In genomic region chr18:54616220-54616848, GRCh38 we compare ENCODE assay signal across 13 cellular contexts. TPM values are rescaled to one million over a fixed set of nuclear protein-coding genes. Genes with fewer than 3 reads are reported as not detected.
DNase-seq lines count a peak whose midpoint lies in the region; ATAC-seq lines count a peak whose summit lies in the region.
"Had no signal": no experiment of that assay in that cellular context is flagged by ENCODE, and none has a peak within 500 bp of the region (broad histone marks: within the 10 kb centered on the region; RNA-seq: fewer than 3 reads in every experiment).

No MANE protein-coding gene starts in this region.

- no peaks in the 10 kb centered on the region for H3K4me1 ChIP-seq in mesendoderm (ENCODE audit: control insufficient read depth, low read depth, low read length)
- H3K4me1 ChIP-seq: heart left ventricle had no signal

- H2BK5ac ChIP-seq in mesendoderm (ENCODE audit: low read length), result no peak overlapping the region

- peak; percentile 12 for DNase-seq in NK-92 treated with Interleukin-12 subunit alpha and Interleukin-12 subunit beta, amount 100 ng/mL, for 24 hours (lab: John Stamatoyannopoulos, UW)
- DNase-seq in NK-92 (lab: John Stamatoyannopoulos, UW; ENCODE audit: unreplicated experiment) (no peak), mesendoderm (peak; percentile 18), DMS153 (lab: John Stamatoyannopoulos, UW) (no peak), NCI-H510A (lab: John Stamatoyannopoulos, UW) (no peak)
- no peak for DNase-seq in stimulated activated CD4-positive, alpha-beta T cell treated with anti-CD3 and anti-CD28 coated beads, Interleukin-4, amount 100 ng/mL, for 24 hours
- DNase-seq: activated gamma-delta T cell; heart left ventricle; stimulated activated CD4-positive, alpha-beta T cell treated with anti-CD3 and anti-CD28 coated beads, Interleukin-12 subunit alpha, Interleukin-12 subunit beta, amount 100 ng/mL, for 4 hours; stimulated activated naive CD8-positive, alpha-beta T cell treated with anti-CD3 and anti-CD28 coated beads, Interleukin-15, amount 100 ng/mL, for 72 hours had no signal

- H3K27ac ChIP-seq in mesendoderm (ENCODE audit: low read depth, low read length), result no peak overlapping the region
- H3K27ac ChIP-seq: heart left ventricle, VCaP had no signal

- H3K9ac ChIP-seq in mesendoderm (ENCODE audit: low read length), result no peak overlapping the region

- no peak overlapping the region for H3K4ac ChIP-seq in mesendoderm (ENCODE audit: low read depth, low read length)

- no peak overlapping the region for H2BK120ac ChIP-seq in mesendoderm (ENCODE audit: low read depth, low read length)

- H4K8ac ChIP-seq in mesendoderm (ENCODE audit: low read depth, low read length), result no peak overlapping the region

- no peak overlapping the region for H3K56ac ChIP-seq in mesendoderm (ENCODE audit: low read length)

- no peak overlapping the region for H3K4me3 ChIP-seq in mesendoderm (ENCODE audit: low read length)
- H3K4me3 ChIP-seq: heart left ventricle had no signal

- H3K79me2 ChIP-seq in mesendoderm (ENCODE audit: control insufficient read depth, insufficient read depth, low read length), result no peaks in the 10 kb centered on the region

- no CpG with 5 or more reads among the region's 3 CpGs for WGBS in mesendoderm (ENCODE audit: extremely low coverage, insufficient coverage, low lambda C conversion rate)

- no peaks in the 10 kb centered on the region for H3K36me3 ChIP-seq in mesendoderm (ENCODE audit: control insufficient read depth, insufficient read depth, low read length)
- H3K36me3 ChIP-seq: heart left ventricle had no signal

- H4K5ac ChIP-seq in mesendoderm (ENCODE audit: low read length), result no peak overlapping the region

- no peak overlapping the region for H3K23ac ChIP-seq in mesendoderm (ENCODE audit: low read length)

- H2BK15ac ChIP-seq in mesendoderm (replicated peaks; ENCODE audit: low read depth), result no peak overlapping the region

- no peak overlapping the region for H3K4me2 ChIP-seq in mesendoderm (ENCODE audit: low read length)

- H3K27me3 ChIP-seq in mesendoderm (ENCODE audit: insufficient read depth, low read length, poor library complexity), result peaks cover 1% of the 10 kb centered on the region
- H3K27me3 ChIP-seq: heart left ventricle had no signal

- no peaks in the 10 kb centered on the region for H3K79me1 ChIP-seq in mesendoderm (ENCODE audit: low read length)

- ATAC-seq in GM21786 (IDR thresholded peaks at IDR 0.05; ENCODE audit: unreplicated experiment), result peak; percentile 87
- peak; percentile 64 for ATAC-seq in HG03571 (IDR thresholded peaks at IDR 0.05; ENCODE audit: unreplicated experiment)
- ATAC-seq: heart left ventricle; stimulated activated naive CD8-positive, alpha-beta T cell treated with anti-CD3 and anti-CD28 coated beads, Interleukin-15, amount 100 ng/mL, for 72 hours had no signal

- H2AK5ac ChIP-seq in mesendoderm (ENCODE audit: low read length), result no peak overlapping the region

- no peak overlapping the region for H3K18ac ChIP-seq in mesendoderm (ENCODE audit: low read length)

RNA-seq across cellular contexts. Expression of gene DYNAP, which starts 25.3 kb away (rescaled TPM):
- 0.24 TPM for polyA plus RNA-seq in mesendoderm (2013, experiment 1 of 2)
- 0.20 TPM for polyA plus RNA-seq in mesendoderm (2013, experiment 2 of 2)
- polyA plus RNA-seq: heart left ventricle had no signal

Comparison
In these comparisons a context has a peak if more than half of its experiments do, and no peak if none do; other contexts are left out.
1. DNase-seq: peak in NK-92 treated with Interleukin-12 subunit alpha and Interleukin-12 subunit beta, amount 100 ng/mL, for 24 hours (single experiment) and mesendoderm (single experiment); none in NK-92 (single experiment), DMS153 (single experiment), NCI-H510A (single experiment) and stimulated activated CD4-positive, alpha-beta T cell treated with anti-CD3 and anti-CD28 coated beads, Interleukin-4, amount 100 ng/mL, for 24 hours (single experiment).